In the genomic region with DNA sequence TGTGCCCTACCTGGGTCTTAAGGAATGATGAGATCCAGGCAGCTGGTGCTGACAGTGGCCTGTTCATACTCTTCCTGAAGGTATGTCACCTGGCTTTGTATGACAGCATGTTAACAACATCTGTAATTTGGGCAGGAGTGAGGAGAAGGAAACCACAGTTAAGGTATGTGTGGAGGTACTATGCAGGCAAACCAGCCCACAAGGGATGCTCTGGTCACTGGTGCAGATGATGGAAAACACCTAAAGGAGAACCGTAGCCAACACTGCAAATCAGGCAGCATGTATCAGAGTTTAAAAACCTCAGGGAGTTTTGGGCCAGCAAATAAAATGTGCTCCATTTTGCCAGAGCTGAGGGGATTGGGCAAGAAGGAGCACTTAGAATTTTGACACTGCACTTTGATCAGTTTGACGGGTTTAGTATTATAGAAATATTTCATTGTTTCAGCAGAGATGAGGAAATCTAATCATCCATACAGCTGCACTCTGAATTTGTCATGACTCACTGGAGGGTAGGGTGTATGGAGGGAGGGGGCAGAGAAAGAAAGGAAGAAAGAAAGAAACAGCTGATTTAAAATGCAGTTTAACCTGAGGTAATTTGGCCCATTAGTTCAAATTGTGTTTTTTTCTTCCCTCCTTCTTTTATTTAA, we compare ENCODE assay signal across 1 cellular context.
TF ChIP-seq lines count a peak whose summit lies in the region.

No MANE protein-coding gene starts in this region.

TF ChIP-seq in GM12878, 131 proteins besides CTCF, POLR2A, EP300 and RAD21 (continued from another document):
- TF ChIP-seq, protein P1, sequence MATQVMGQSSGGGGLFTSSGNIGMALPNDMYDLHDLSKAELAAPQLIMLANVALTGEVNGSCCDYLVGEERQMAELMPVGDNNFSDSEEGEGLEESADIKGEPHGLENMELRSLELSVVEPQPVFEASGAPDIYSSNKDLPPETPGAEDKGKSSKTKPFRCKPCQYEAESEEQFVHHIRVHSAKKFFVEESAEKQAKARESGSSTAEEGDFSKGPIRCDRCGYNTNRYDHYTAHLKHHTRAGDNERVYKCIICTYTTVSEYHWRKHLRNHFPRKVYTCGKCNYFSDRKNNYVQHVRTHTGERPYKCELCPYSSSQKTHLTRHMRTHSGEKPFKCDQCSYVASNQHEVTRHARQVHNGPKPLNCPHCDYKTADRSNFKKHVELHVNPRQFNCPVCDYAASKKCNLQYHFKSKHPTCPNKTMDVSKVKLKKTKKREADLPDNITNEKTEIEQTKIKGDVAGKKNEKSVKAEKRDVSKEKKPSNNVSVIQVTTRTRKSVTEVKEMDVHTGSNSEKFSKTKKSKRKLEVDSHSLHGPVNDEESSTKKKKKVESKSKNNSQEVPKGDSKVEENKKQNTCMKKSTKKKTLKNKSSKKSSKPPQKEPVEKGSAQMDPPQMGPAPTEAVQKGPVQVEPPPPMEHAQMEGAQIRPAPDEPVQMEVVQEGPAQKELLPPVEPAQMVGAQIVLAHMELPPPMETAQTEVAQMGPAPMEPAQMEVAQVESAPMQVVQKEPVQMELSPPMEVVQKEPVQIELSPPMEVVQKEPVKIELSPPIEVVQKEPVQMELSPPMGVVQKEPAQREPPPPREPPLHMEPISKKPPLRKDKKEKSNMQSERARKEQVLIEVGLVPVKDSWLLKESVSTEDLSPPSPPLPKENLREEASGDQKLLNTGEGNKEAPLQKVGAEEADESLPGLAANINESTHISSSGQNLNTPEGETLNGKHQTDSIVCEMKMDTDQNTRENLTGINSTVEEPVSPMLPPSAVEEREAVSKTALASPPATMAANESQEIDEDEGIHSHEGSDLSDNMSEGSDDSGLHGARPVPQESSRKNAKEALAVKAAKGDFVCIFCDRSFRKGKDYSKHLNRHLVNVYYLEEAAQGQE (IDR thresholded peaks at IDR 0.05; ENCODE audit: low read depth, low read length): no peak
- TF ChIP-seq, protein P2, sequence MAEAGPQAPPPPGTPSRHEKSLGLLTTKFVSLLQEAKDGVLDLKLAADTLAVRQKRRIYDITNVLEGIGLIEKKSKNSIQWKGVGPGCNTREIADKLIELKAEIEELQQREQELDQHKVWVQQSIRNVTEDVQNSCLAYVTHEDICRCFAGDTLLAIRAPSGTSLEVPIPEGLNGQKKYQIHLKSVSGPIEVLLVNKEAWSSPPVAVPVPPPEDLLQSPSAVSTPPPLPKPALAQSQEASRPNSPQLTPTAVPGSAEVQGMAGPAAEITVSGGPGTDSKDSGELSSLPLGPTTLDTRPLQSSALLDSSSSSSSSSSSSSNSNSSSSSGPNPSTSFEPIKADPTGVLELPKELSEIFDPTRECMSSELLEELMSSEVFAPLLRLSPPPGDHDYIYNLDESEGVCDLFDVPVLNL (IDR thresholded peaks at IDR 0.05; ENCODE audit: low read depth, low read length): no peak
- no peak for TF ChIP-seq IKZF1 (conservative IDR thresholded peaks at IDR 0.05)
- TF ChIP-seq SMARCA5 (IDR thresholded peaks at IDR 0.05): no peak
